ENCODE assay signal across 8 cellular contexts in genomic region chr16:80466024-80466986, GRCh38.
DNase-seq lines count a peak whose midpoint lies in the region; ATAC-seq, FAIRE-seq and TF ChIP-seq lines count a peak whose summit lies in the region.

No MANE protein-coding gene starts in this region.

- no peaks in the 10 kb centered on the region for H3K9me3 Mint-ChIP-seq in activated T-helper 2 cell treated with anti-CD3 and anti-CD28 coated beads, Interferon-gamma antibody, Interleukin-2, Interleukin-4, amounts not matched to agents 10 μg/mL and 5 μg/mL and 100 μg/mL, durations not matched to agents 14 hours and 24 hours and 36 hours

- H3K4me3 ChIP-seq in thyroid gland (replicated peaks in 1 of 3) = no peak overlapping the region

- TF ChIP-seq CTCF in thyroid gland (IDR thresholded peaks at IDR 0.05) = peak; percentile 50 to 80 (median 69)

- no peaks in the 10 kb centered on the region for H3K9me3 ChIP-seq in thyroid gland

- H3K4me1 ChIP-seq in thyroid gland = peaks cover 0 to 4% of the 10 kb centered on the region in 2 donors

- H3K27me3 ChIP-seq in thyroid gland = no peaks in the 10 kb centered on the region

- H3K36me3 Mint-ChIP-seq in activated T-helper 2 cell treated with anti-CD3 and anti-CD28 coated beads, Interferon-gamma antibody, Interleukin-2, Interleukin-4, amounts not matched to agents 10 μg/mL and 5 μg/mL and 100 μg/mL, durations not matched to agents 14 hours and 24 hours and 36 hours (ENCODE audit: low read depth) = no peaks in the 10 kb centered on the region

- no peak overlapping the region for H3K27ac Mint-ChIP-seq in activated T-helper 2 cell treated with anti-CD3 and anti-CD28 coated beads, Interferon-gamma antibody, Interleukin-2, Interleukin-4, amounts not matched to agents 10 μg/mL and 5 μg/mL and 100 μg/mL, durations not matched to agents 14 hours and 24 hours and 36 hours

- FAIRE-seq in frontal cortex (lab: Jason Lieb, UNC) = no peak

- intact Hi-C loops in activated T-helper 2 cell treated with anti-CD3 and anti-CD28 coated beads, Interferon-gamma antibody, Interleukin-2, Interleukin-4, amounts not matched to agents 10 μg/mL and 5 μg/mL and 100 μg/mL, durations not matched to agents 14 hours and 24 hours and 36 hours (cut with micrococcal nuclease) = loop anchor here (2.0 to 5.0 kb wide), 2 partner anchors 1759 to 1960 kb away; no protein-coding TSS in a partner anchor
- intact Hi-C loops in thyroid gland (cut with DNase I) = no loop called here

- DNase-seq in COLO829 (ENCODE audit: low spot score) (peak; percentile 40), HT-29 (ENCODE audit: low spot score) (peak; percentile 81), RKO (ENCODE audit: low spot score) (peak; percentile 57), frontal cortex (ENCODE audit: low spot score in 2 of 2) (peak; percentile 17 to 70), occipital lobe (lab: John Stamatoyannopoulos, UW) (peak; percentile 24), thyroid gland (peak; percentile 59 to 62)
- peak; percentile 46 for DNase-seq in activated T-helper 2 cell treated with anti-CD3 and anti-CD28 coated beads, Interferon-gamma antibody, Interleukin-2, Interleukin-4, amounts not matched to agents 10 μg/mL and 5 μg/mL and 100 μg/mL, durations not matched to agents 14 hours and 24 hours and 36 hours (ENCODE audit: low spot score)

- no peak overlapping the region for H3K27ac ChIP-seq in thyroid gland

- no peak for TF ChIP-seq POLR2A in thyroid gland (IDR thresholded peaks at IDR 0.05)

- H3K27me3 Mint-ChIP-seq in activated T-helper 2 cell treated with anti-CD3 and anti-CD28 coated beads, Interferon-gamma antibody, Interleukin-2, Interleukin-4, amounts not matched to agents 10 μg/mL and 5 μg/mL and 100 μg/mL, durations not matched to agents 14 hours and 24 hours and 36 hours (ENCODE audit: low read depth) = peaks cover 11% of the 10 kb centered on the region

- no peaks in the 10 kb centered on the region for H3K36me3 ChIP-seq in thyroid gland

- H3K4me3 Mint-ChIP-seq in activated T-helper 2 cell treated with anti-CD3 and anti-CD28 coated beads, Interferon-gamma antibody, Interleukin-2, Interleukin-4, amounts not matched to agents 10 μg/mL and 5 μg/mL and 100 μg/mL, durations not matched to agents 14 hours and 24 hours and 36 hours (ENCODE audit: low read depth) = no peak overlapping the region

- no peaks in the 10 kb centered on the region for H3K4me1 Mint-ChIP-seq in activated T-helper 2 cell treated with anti-CD3 and anti-CD28 coated beads, Interferon-gamma antibody, Interleukin-2, Interleukin-4, amounts not matched to agents 10 μg/mL and 5 μg/mL and 100 μg/mL, durations not matched to agents 14 hours and 24 hours and 36 hours (ENCODE audit: low read depth)

- WGBS in thyroid gland, 2 donors = 36 to 40% methylated on average over 20 to 23 of the region's 24 CpGs

- peak; percentile 80 for ATAC-seq in GM19467 (IDR thresholded peaks at IDR 0.05; ENCODE audit: unreplicated experiment)

Comparison
In these comparisons a context has a peak if more than half of its experiments do, and no peak if none do; other contexts are left out.
1. DNase-seq: peak in every context shown above with its lines; median percentile 81 in HT-29; 60 in thyroid gland; 57 in RKO; 46 in activated T-helper 2 cell treated with anti-CD3 and anti-CD28 coated beads, Interferon-gamma antibody, Interleukin-2, Interleukin-4, amounts not matched to agents 10 μg/mL and 5 μg/mL and 100 μg/mL, durations not matched to agents 14 hours and 24 hours and 36 hours; 44 in frontal cortex; 40 in COLO829; 24 in occipital lobe.